20 cellular contexts compared by ENCODE assay signal in the genomic region with DNA sequence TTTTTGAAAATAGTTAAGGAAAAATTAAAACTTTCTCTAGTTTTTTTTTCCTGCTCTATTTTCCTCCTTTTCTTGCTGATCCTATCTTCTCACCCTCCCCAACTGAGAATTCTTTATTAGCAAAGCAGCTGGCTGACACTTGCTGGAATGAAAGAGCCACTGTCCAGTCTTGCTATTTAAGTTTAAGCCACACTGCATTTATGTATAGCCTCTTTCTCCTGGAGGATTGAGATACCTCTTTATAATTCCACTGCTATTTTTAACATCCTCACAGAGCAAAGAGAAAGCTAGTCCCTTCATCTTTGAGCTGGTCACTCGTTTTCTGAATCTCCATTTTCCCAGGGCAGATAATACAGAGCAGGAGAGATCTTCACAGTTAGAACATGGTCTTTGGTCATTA. TPM values are rescaled to one million over a fixed set of nuclear protein-coding genes. Genes with fewer than 3 reads are reported as not detected.
DNase-seq lines count a peak whose midpoint lies in the region; ATAC-seq and TF ChIP-seq lines count a peak whose summit lies in the region.
"Had no signal": no experiment of that assay in that cellular context is flagged by ENCODE, and none has a peak within 500 bp of the region (broad histone marks: within the 10 kb centered on the region; RNA-seq: fewer than 3 reads in every experiment).

No MANE protein-coding gene starts in this region.

- H3K27me3 ChIP-seq in cardiac muscle cell: no peaks in the 10 kb centered on the region
- H3K27me3 ChIP-seq in right atrium auricular region: no peaks in the 10 kb centered on the region
- no peaks in the 10 kb centered on the region for H3K27me3 ChIP-seq in tibial nerve
- H3K27me3 ChIP-seq: BLaER1 had no signal

- TF ChIP-seq CTCF in cardiac muscle cell (IDR thresholded peaks at IDR 0.05; ENCODE audit: low read depth, low read length) (no peak), right atrium auricular region (IDR thresholded peaks at IDR 0.05) (no peak), osteocyte (IDR thresholded peaks at IDR 0.05) (no peak), tibial nerve (IDR thresholded peaks at IDR 0.05) (no peak), nephron progenitor cell (IDR thresholded peaks at IDR 0.05) (no peak)

- H3K9me3 Mint-ChIP-seq in osteocyte (ENCODE audit: unreplicated experiment) (no peaks in the 10 kb centered on the region), nephron progenitor cell (no peaks in the 10 kb centered on the region)
- H3K9me3 Mint-ChIP-seq: CD8-positive, alpha-beta memory T cell had no signal

- H3K4me1 Mint-ChIP-seq in osteocyte (ENCODE audit: unreplicated experiment) (peaks cover 13% of the 10 kb centered on the region), nephron progenitor cell (peaks cover 17% of the 10 kb centered on the region)

- no peak for TF ChIP-seq EP300 in tibial nerve (IDR thresholded peaks at IDR 0.05)

- WGBS in mesodermal cell (ENCODE audit: insufficient coverage in 2 of 2), 2 experiments: 89% methylated on average over 1 of the region's 1 CpG; no CpG with 5 or more reads in 1 of the 2 experiments
- WGBS in tibial nerve, 2 donors: 18 to 19% methylated on average over 1 of the region's 1 CpG

- H3K36me3 Mint-ChIP-seq in osteocyte (ENCODE audit: unreplicated experiment) (no peaks in the 10 kb centered on the region), nephron progenitor cell (ENCODE audit: low read depth) (no peaks in the 10 kb centered on the region)
- H3K36me3 Mint-ChIP-seq: CD8-positive, alpha-beta memory T cell had no signal

- H3K27me3 Mint-ChIP-seq in osteocyte (ENCODE audit: unreplicated experiment) (no peaks in the 10 kb centered on the region), nephron progenitor cell (ENCODE audit: low read depth, poor library complexity) (peaks cover 4% of the 10 kb centered on the region)
- H3K27me3 Mint-ChIP-seq: CD8-positive, alpha-beta memory T cell had no signal

- peak overlapping the region; percentile 0 for H3K27ac Mint-ChIP-seq in osteocyte (ENCODE audit: unreplicated experiment)
- H3K27ac Mint-ChIP-seq in nephron progenitor cell: no peak overlapping the region

- no peak for DNase-seq in cardiac muscle cell (ENCODE audit: low read depth in 1 of 2, low spot score in 1 of 2)
- DNase-seq in right atrium auricular region (ENCODE audit: low spot score): no peak
- no peak for DNase-seq in osteocyte (ENCODE audit: extremely low spot score, unreplicated experiment)
- DNase-seq in tibial nerve (ENCODE audit: low spot score in 2 of 2): no peak
- DNase-seq in retina: no peak
- no peak for DNase-seq in nephron progenitor cell
- DNase-seq: 8988T; CD8-positive, alpha-beta memory T cell; GDM1; MV-4-11; NCI-H1417; NCI-H1930; NCI-H2171; NCI-H748 treated with DMSO at 0.1 percent for 48 hours; PC-3 had no signal

- no peak overlapping the region for H3K4me3 Mint-ChIP-seq in osteocyte (ENCODE audit: unreplicated experiment)
- no peak overlapping the region for H3K4me3 Mint-ChIP-seq in nephron progenitor cell
- H3K4me3 Mint-ChIP-seq: CD8-positive, alpha-beta memory T cell had no signal

- TF ChIP-seq POLR2A in tibial nerve (IDR thresholded peaks at IDR 0.05): no peak

- ATAC-seq in HG03159 (IDR thresholded peaks at IDR 0.05; ENCODE audit: unreplicated experiment): no peak
- ATAC-seq: GM12878, HCT116, PC-3 had no signal

- H3K27ac ChIP-seq in cardiac muscle cell (peak overlapping the region; percentile 7), right atrium auricular region (no peak overlapping the region), mesodermal cell (ENCODE audit: low read depth, low read length, severe bottlenecking) (peak overlapping the region; percentile 29), tibial nerve (peak overlapping the region; percentile 10 to 69 (median 42))
- H3K27ac ChIP-seq: BLaER1 had no signal

- H3K9me3 ChIP-seq in cardiac muscle cell (ENCODE audit: low read depth): no peaks in the 10 kb centered on the region
- no peaks in the 10 kb centered on the region for H3K9me3 ChIP-seq in right atrium auricular region
- H3K9me3 ChIP-seq in mesodermal cell (ENCODE audit: control insufficient read depth, low read length): no peaks in the 10 kb centered on the region
- H3K9me3 ChIP-seq in tibial nerve: no peaks in the 10 kb centered on the region
- H3K9me3 ChIP-seq: BLaER1 had no signal

- H3K36me3 ChIP-seq in cardiac muscle cell: no peaks in the 10 kb centered on the region
- H3K36me3 ChIP-seq in right atrium auricular region: no peaks in the 10 kb centered on the region
- no peaks in the 10 kb centered on the region for H3K36me3 ChIP-seq in mesodermal cell (ENCODE audit: control insufficient read depth, insufficient read depth, low read length)
- H3K36me3 ChIP-seq in tibial nerve: no peaks in the 10 kb centered on the region
- H3K36me3 ChIP-seq: BLaER1 had no signal

- H3K4me1 ChIP-seq in cardiac muscle cell (ENCODE audit: low read depth) (peaks cover 3% of the 10 kb centered on the region), right atrium auricular region (no peaks in the 10 kb centered on the region), mesodermal cell (ENCODE audit: control insufficient read depth, insufficient read depth, low read length, poor library complexity, severe bottlenecking) (peaks cover 5% of the 10 kb centered on the region), tibial nerve (peaks cover 0 to 12% (median 2%) of the 10 kb centered on the region in 4 donors)
- H3K4me1 ChIP-seq: BLaER1 had no signal

- H3K4me3 ChIP-seq in cardiac muscle cell (no peak overlapping the region), right atrium auricular region (no peak overlapping the region), mesodermal cell (ENCODE audit: extremely low read depth, insufficient read depth, low read length, poor library complexity, severe bottlenecking) (no peak overlapping the region), tibial nerve (no peak overlapping the region)
- H3K4me3 ChIP-seq: BLaER1, GM12878 had no signal

RNA-seq across cellular contexts. Expression of a gene that starts 36.0 kb away (rescaled TPM):
- total RNA-seq in cardiac muscle cell (7,643 and 9,273 TPM in 2 replicates), right atrium auricular region (1,000 to 10,000 TPM; 4,165 to 5,616 TPM), osteocyte (10,441 and 10,582 TPM in 2 replicates), tibial nerve (1,000 to 10,000 TPM; 7,087 to 8,344 (median 7,781) TPM)
- 2,527 and 3,279 TPM in 2 replicates for polyA plus RNA-seq in cardiac muscle cell
- 8,757 TPM for polyA plus RNA-seq in mesodermal cell (2013, experiment 1 of 2)
- 8,926 TPM for polyA plus RNA-seq in mesodermal cell (2013, experiment 2 of 2)

Comparison
In these comparisons a context has a peak if more than half of its experiments do, and no peak if none do; other contexts are left out.
1. H3K27ac ChIP-seq: peak in cardiac muscle cell (single experiment), mesodermal cell (single experiment) and tibial nerve (4 of 4); none in right atrium auricular region (0 of 2).